Comparison of ENCODE assay signal across 1 cellular context in the genomic region with DNA sequence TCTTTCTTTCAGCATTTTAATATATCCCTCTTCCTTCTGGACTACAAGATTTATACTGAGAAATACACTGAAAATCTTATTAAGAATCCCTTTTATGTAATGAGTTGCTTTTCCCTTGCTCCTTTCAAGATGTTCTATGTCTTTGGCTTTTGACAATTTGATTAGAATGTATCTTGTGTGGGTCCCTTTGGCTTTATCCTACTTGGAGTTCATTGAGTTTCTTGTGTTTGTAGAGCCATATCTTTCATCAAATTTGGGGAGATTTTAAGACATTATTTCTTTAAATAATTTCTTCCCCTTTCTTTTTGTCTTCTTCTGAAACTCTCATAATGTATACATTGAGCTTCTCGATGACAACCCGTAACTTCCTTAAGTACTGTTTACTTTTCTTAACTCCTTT.
TF ChIP-seq lines count a peak whose summit lies in the region.

No MANE protein-coding gene starts in this region.

TF ChIP-seq in H1, 55 proteins besides CTCF, POLR2A, EP300 and RAD21:
- TF ChIP-seq SAP30 (IDR thresholded peaks at IDR 0.05; ENCODE audit: insufficient read depth, insufficient replicate concordance, low read length) (no peak), SIRT6 (IDR thresholded peaks at IDR 0.05; ENCODE audit: low read length) (no peak), MAX (IDR thresholded peaks at IDR 0.05) (no peak), TEAD4 (IDR thresholded peaks at IDR 0.05; ENCODE audit: low read depth, low read length) (no peak), CHD2 (IDR thresholded peaks at IDR 0.05; ENCODE audit: low read length) (no peak), SRF (IDR thresholded peaks at IDR 0.05; ENCODE audit: low read depth, low read length) (no peak), CBX8 (IDR thresholded peaks at IDR 0.05; ENCODE audit: borderline replicate concordance, low read depth, low read length) (no peak), ASH2L (IDR thresholded peaks at IDR 0.05; ENCODE audit: low read length) (no peak), BRCA1 (IDR thresholded peaks at IDR 0.05; ENCODE audit: low read depth, low read length) (no peak), SP4 (IDR thresholded peaks at IDR 0.05; ENCODE audit: low read length) (no peak), NANOG (IDR thresholded peaks at IDR 0.05; ENCODE audit: insufficient read depth, low read depth, low read length, poor library complexity, severe bottlenecking) (no peak), TCF12 (IDR thresholded peaks at IDR 0.05; ENCODE audit: low read depth, low read length) (no peak), HDAC6 (IDR thresholded peaks at IDR 0.05; ENCODE audit: low read depth, low read length) (no peak)
- TF ChIP-seq, protein P1, sequence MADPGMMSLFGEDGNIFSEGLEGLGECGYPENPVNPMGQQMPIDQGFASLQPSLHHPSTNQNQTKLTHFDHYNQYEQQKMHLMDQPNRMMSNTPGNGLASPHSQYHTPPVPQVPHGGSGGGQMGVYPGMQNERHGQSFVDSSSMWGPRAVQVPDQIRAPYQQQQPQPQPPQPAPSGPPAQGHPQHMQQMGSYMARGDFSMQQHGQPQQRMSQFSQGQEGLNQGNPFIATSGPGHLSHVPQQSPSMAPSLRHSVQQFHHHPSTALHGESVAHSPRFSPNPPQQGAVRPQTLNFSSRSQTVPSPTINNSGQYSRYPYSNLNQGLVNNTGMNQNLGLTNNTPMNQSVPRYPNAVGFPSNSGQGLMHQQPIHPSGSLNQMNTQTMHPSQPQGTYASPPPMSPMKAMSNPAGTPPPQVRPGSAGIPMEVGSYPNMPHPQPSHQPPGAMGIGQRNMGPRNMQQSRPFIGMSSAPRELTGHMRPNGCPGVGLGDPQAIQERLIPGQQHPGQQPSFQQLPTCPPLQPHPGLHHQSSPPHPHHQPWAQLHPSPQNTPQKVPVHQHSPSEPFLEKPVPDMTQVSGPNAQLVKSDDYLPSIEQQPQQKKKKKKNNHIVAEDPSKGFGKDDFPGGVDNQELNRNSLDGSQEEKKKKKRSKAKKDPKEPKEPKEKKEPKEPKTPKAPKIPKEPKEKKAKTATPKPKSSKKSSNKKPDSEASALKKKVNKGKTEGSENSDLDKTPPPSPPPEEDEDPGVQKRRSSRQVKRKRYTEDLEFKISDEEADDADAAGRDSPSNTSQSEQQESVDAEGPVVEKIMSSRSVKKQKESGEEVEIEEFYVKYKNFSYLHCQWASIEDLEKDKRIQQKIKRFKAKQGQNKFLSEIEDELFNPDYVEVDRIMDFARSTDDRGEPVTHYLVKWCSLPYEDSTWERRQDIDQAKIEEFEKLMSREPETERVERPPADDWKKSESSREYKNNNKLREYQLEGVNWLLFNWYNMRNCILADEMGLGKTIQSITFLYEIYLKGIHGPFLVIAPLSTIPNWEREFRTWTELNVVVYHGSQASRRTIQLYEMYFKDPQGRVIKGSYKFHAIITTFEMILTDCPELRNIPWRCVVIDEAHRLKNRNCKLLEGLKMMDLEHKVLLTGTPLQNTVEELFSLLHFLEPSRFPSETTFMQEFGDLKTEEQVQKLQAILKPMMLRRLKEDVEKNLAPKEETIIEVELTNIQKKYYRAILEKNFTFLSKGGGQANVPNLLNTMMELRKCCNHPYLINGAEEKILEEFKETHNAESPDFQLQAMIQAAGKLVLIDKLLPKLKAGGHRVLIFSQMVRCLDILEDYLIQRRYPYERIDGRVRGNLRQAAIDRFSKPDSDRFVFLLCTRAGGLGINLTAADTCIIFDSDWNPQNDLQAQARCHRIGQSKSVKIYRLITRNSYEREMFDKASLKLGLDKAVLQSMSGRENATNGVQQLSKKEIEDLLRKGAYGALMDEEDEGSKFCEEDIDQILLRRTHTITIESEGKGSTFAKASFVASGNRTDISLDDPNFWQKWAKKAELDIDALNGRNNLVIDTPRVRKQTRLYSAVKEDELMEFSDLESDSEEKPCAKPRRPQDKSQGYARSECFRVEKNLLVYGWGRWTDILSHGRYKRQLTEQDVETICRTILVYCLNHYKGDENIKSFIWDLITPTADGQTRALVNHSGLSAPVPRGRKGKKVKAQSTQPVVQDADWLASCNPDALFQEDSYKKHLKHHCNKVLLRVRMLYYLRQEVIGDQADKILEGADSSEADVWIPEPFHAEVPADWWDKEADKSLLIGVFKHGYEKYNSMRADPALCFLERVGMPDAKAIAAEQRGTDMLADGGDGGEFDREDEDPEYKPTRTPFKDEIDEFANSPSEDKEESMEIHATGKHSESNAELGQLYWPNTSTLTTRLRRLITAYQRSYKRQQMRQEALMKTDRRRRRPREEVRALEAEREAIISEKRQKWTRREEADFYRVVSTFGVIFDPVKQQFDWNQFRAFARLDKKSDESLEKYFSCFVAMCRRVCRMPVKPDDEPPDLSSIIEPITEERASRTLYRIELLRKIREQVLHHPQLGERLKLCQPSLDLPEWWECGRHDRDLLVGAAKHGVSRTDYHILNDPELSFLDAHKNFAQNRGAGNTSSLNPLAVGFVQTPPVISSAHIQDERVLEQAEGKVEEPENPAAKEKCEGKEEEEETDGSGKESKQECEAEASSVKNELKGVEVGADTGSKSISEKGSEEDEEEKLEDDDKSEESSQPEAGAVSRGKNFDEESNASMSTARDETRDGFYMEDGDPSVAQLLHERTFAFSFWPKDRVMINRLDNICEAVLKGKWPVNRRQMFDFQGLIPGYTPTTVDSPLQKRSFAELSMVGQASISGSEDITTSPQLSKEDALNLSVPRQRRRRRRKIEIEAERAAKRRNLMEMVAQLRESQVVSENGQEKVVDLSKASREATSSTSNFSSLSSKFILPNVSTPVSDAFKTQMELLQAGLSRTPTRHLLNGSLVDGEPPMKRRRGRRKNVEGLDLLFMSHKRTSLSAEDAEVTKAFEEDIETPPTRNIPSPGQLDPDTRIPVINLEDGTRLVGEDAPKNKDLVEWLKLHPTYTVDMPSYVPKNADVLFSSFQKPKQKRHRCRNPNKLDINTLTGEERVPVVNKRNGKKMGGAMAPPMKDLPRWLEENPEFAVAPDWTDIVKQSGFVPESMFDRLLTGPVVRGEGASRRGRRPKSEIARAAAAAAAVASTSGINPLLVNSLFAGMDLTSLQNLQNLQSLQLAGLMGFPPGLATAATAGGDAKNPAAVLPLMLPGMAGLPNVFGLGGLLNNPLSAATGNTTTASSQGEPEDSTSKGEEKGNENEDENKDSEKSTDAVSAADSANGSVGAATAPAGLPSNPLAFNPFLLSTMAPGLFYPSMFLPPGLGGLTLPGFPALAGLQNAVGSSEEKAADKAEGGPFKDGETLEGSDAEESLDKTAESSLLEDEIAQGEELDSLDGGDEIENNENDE (IDR thresholded peaks at IDR 0.05; ENCODE audit: insufficient replicate concordance, low read length), result no peak
TF ChIP-seq in H1: peak in this region for 0.
